21 cellular contexts compared by ENCODE assay signal in the genomic region with DNA sequence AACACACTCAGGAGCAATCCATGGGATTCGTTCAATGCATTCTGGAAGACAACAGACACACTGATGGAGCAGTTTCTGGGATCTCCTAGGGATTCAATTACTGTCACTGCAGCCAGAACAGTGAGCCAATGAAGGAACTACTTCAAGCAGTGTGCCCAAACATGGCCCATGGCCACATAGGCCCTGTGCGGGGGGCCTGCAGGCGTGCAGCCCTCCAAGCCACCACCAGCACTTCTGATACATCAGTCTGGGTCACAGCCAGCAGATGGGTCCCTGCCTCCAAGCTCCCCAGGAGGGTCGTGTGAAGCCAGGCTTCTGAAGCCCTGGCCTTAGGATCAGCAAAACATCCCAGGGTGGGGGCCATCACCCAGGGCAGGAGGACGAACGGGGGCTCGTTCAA.
DNase-seq lines count a peak whose midpoint lies in the region; TF ChIP-seq lines count a peak whose summit lies in the region.
"Had no signal": no experiment of that assay in that cellular context is flagged by ENCODE, and none has a peak within 500 bp of the region (broad histone marks: within the 10 kb centered on the region; RNA-seq: fewer than 3 reads in every experiment).

No MANE protein-coding gene starts in this region.

- intact Hi-C loops in CD14-positive monocyte (cut with micrococcal nuclease): no loop called here

- no peak overlapping the region for H3K4me3 ChIP-seq in H7 (ENCODE audit: insufficient read depth, low read depth, low read length)
- H3K4me3 ChIP-seq: A549, GM12878, GM23338 had no signal

- no peak for TF ChIP-seq CTCF in CD14-positive monocyte (IDR thresholded peaks at IDR 0.05)

- peaks cover 12% of the 10 kb centered on the region for H3K36me3 Mint-ChIP-seq in activated naive CD4-positive, alpha-beta T cell treated with anti-CD3 and anti-CD28 coated beads, Interleukin-2, amount 50 U/mL, for 24 hours
- H3K36me3 Mint-ChIP-seq in immature natural killer cell: peaks cover 18 to 67% (median 40%) of the 10 kb centered on the region in 3 donors
- H3K36me3 Mint-ChIP-seq in CD14-positive monocyte: peaks cover 82 to 91% of the 10 kb centered on the region in 2 donors

- no peak overlapping the region for H3K4me3 Mint-ChIP-seq in activated naive CD4-positive, alpha-beta T cell treated with anti-CD3 and anti-CD28 coated beads, Interleukin-2, amount 50 U/mL, for 24 hours
- no peak overlapping the region for H3K4me3 Mint-ChIP-seq in immature natural killer cell
- H3K4me3 Mint-ChIP-seq in CD14-positive monocyte: no peak overlapping the region
- H3K4me3 Mint-ChIP-seq: CD8-positive, alpha-beta T cell; GM23338 had no signal

- H3K9me3 Mint-ChIP-seq in activated naive CD4-positive, alpha-beta T cell treated with anti-CD3 and anti-CD28 coated beads, Interleukin-2, amount 50 U/mL, for 24 hours: no peaks in the 10 kb centered on the region
- H3K9me3 Mint-ChIP-seq in immature natural killer cell (no peaks in the 10 kb centered on the region), CD14-positive monocyte (no peaks in the 10 kb centered on the region)
- H3K9me3 Mint-ChIP-seq: CD8-positive, alpha-beta T cell; GM23338 had no signal

- H3K27ac Mint-ChIP-seq in activated naive CD4-positive, alpha-beta T cell treated with anti-CD3 and anti-CD28 coated beads, Interleukin-2, amount 50 U/mL, for 24 hours: peak overlapping the region; percentile 41
- H3K27ac Mint-ChIP-seq in immature natural killer cell: peak overlapping the region in 5 of 6 donors; percentile 12 to 77 (median 44)
- peak overlapping the region in 3 of 7 donors; percentile 4 to 67 (median 8) for H3K27ac Mint-ChIP-seq in CD14-positive monocyte
- H3K27ac Mint-ChIP-seq: GM23338 had no signal

- no peaks in the 10 kb centered on the region for H3K4me1 Mint-ChIP-seq in activated naive CD4-positive, alpha-beta T cell treated with anti-CD3 and anti-CD28 coated beads, Interleukin-2, amount 50 U/mL, for 24 hours
- H3K4me1 Mint-ChIP-seq in immature natural killer cell (peaks cover 5 to 6% of the 10 kb centered on the region in 2 donors), CD14-positive monocyte (peaks cover 18% of the 10 kb centered on the region)

- peaks cover 9% of the 10 kb centered on the region for H3K36me3 ChIP-seq in H7 (replicated peaks; ENCODE audit: control insufficient read depth, insufficient read depth, low read length)
- H3K36me3 ChIP-seq: BE2C had no signal

- H3K27me3 Mint-ChIP-seq in activated naive CD4-positive, alpha-beta T cell treated with anti-CD3 and anti-CD28 coated beads, Interleukin-2, amount 50 U/mL, for 24 hours: no peaks in the 10 kb centered on the region
- peaks cover 11 to 38% (median 35%) of the 10 kb centered on the region in 3 donors for H3K27me3 Mint-ChIP-seq in immature natural killer cell (ENCODE audit: low read depth in 3 of 3)
- H3K27me3 Mint-ChIP-seq in CD14-positive monocyte (ENCODE audit: low read depth in 3 of 3): peaks cover 0 to 1% (median 0%) of the 10 kb centered on the region in 3 donors

- no peak for DNase-seq in activated naive CD4-positive, alpha-beta T cell treated with Interleukin-2 at 50 U/mL for 16 hours
- DNase-seq in H7: peak; percentile 16
- DNase-seq in immature natural killer cell: no peak
- peak; percentile 24 for DNase-seq in ureter (ENCODE audit: low spot score)
- no peak for DNase-seq in CD14-positive monocyte (ENCODE audit: low spot score)
- DNase-seq in NCI-H748 treated with DMSO at 0.1 percent for 48 hours (lab: John Stamatoyannopoulos, UW): no peak
- DNase-seq: BE2C; CD8-positive, alpha-beta T cell; DND-41; IMR-90; NCI-H1105; NCI-H146; NCI-H2029 treated with DMSO at 0.1 percent for 48 hours; NCI-H345; NCI-H524; NCI-H82; SIG-M5 had no signal

- H3K27me3 ChIP-seq in H7 (ENCODE audit: control insufficient read depth, insufficient read depth, low read length): no peaks in the 10 kb centered on the region
- H3K27me3 ChIP-seq: BE2C had no signal

Comparison
In these comparisons a context has a peak if more than half of its experiments do, and no peak if none do; other contexts are left out.
1. DNase-seq: peak in H7 (single experiment) and ureter (single experiment); none in activated naive CD4-positive, alpha-beta T cell treated with Interleukin-2 at 50 U/mL for 16 hours (single experiment), immature natural killer cell (0 of 3), CD14-positive monocyte (single experiment) and NCI-H748 treated with DMSO at 0.1 percent for 48 hours (single experiment).